Comparison of ENCODE assay signal across 9 cellular contexts in the genomic region with DNA sequence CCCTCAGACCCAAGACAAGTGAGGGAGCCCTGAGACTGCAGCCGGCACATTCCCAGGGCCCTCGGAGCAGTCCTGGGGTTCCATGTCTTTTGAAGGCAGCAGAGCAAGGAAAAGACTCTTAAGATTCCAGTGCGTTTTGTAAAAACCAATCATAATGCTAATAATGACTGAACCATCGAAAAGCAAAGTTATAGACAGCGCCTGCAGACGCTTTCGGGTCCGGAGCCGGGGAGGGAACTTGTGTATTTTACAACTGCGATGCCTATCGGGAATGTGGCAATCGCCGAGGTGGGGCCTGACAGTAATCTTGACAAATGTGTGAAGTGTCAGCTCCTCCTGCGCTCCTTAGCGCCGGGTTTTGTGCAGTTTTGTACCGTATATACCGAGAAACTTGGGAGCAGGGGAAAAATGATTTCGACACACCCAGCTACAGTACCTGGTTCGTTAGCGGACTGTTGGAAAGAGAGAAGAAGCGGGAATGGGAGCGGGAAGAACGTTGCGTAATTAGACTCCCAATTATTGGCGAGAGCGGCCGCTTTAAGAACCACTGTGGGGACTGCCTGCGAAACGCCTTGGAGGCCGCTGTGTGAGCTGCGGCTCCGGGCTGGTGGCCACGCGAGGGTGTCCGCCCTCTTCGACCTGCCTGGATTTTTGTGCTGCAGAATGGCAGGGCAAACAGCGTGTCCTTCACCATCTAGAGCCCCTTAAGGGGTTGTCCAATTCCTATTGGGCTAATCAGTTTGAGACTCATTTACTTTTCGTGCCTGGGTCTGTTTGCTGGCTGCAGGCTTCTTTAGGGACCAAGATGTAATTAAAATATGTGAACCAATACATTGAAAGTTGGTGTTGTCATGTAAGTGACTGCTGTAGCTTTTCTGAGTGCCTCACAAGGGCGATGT. TPM values are rescaled to one million over a fixed set of nuclear protein-coding genes. Genes with fewer than 3 reads are reported as not detected.
A peak's percentile ranks its signal among the peaks of the same experiment; 100 is the strongest.
DNase-seq lines count a peak whose midpoint lies in the region; ATAC-seq and TF ChIP-seq lines count a peak whose summit lies in the region.
"Had no signal": no experiment of that assay in that cellular context is flagged by ENCODE, and none has a peak within 500 bp of the region (broad histone marks: within the 10 kb centered on the region; RNA-seq: fewer than 3 reads in every experiment).

No MANE protein-coding gene starts in this region.

- H3K4me1 ChIP-seq in sigmoid colon, result peaks cover 0 to 31% (median 16%) of the 10 kb centered on the region in 4 donors

- no peak for TF ChIP-seq EP300 in sigmoid colon (IDR thresholded peaks at IDR 0.05)

- intact Hi-C loops in sigmoid colon (cut with DNase I), result loop anchor here (5.0 to 10.0 kb wide), 4 partner anchors 112 to 287 kb away; no protein-coding TSS in a partner anchor

- H3K27ac ChIP-seq in brain microvascular endothelial cell (peak overlapping the region; percentile 69), sigmoid colon (peak overlapping the region; percentile 88 to 93 (median 90))
- H3K27ac ChIP-seq: C4-2B had no signal

- no peak for TF ChIP-seq POLR2A in sigmoid colon (IDR thresholded peaks at IDR 0.05)

- no peak for TF ChIP-seq CTCF in brain microvascular endothelial cell (IDR thresholded peaks at IDR 0.05; ENCODE audit: low read depth, low read length, missing control alignments)
- no peak for TF ChIP-seq CTCF in sigmoid colon (IDR thresholded peaks at IDR 0.05)

- in situ Hi-C loops in brain microvascular endothelial cell (cut with HindIII; ENCODE audit: low pct_ligation_motif_present, low sequenced_read_pairs), result no loop called here

- no peaks in the 10 kb centered on the region for H3K9me3 ChIP-seq in iPS-18c (ENCODE audit: control insufficient read depth, insufficient read depth, low read length)
- no peaks in the 10 kb centered on the region for H3K9me3 ChIP-seq in sigmoid colon

- 2 to 12% methylated on average over 40 of the region's 40 CpGs for WGBS in sigmoid colon, 2 donors

- H3K4me3 ChIP-seq in brain microvascular endothelial cell (ENCODE audit: low read depth, low read length) (peak overlapping the region; percentile 78), iPS-18c (ENCODE audit: insufficient read depth, low read depth, low read length) (peak overlapping the region; percentile 60), sigmoid colon (peak overlapping the region; percentile 62 to 81 (median 72))

- H3K27me3 ChIP-seq in brain microvascular endothelial cell (replicated peaks), result no peaks in the 10 kb centered on the region
- no peaks in the 10 kb centered on the region for H3K27me3 ChIP-seq in sigmoid colon

- peak in 2 of 3 experiments; percentile 64 to 73 for DNase-seq in NCI-H1417 (lab: John Stamatoyannopoulos, UW)
- DNase-seq in NCI-H1417 treated with DMSO at 0.1 percent for 48 hours (lab: John Stamatoyannopoulos, UW), result no peak
- DNase-seq in NCI-H748 treated with DMSO at 0.1 percent for 48 hours (lab: John Stamatoyannopoulos, UW), result peak; percentile 43
- DNase-seq in brain microvascular endothelial cell, result peak; percentile 59
- peak; percentile 88 for DNase-seq in sigmoid colon
- DNase-seq in activated effector memory CD4-positive, alpha-beta T cell treated with Interleukin-2 at 50 U/mL for 16 hours, result no peak

- H3K36me3 ChIP-seq in brain microvascular endothelial cell (replicated peaks) (no peaks in the 10 kb centered on the region), sigmoid colon (no peaks in the 10 kb centered on the region)

- no peak for ATAC-seq in GM19035 (IDR thresholded peaks at IDR 0.05; ENCODE audit: unreplicated experiment)

RNA-seq across cellular contexts. Expression of gene EPAS1, which starts 2.4 kb away (rescaled TPM):
- 10 to 100 TPM; 56.8 to 97.8 (median 61.1) TPM for total RNA-seq in sigmoid colon
- polyA plus RNA-seq in sigmoid colon, result 10 to 100 TPM; 57.8 to 82.8 (median 64.3) TPM

Comparison
In these comparisons a context has a peak if more than half of its experiments do, and no peak if none do; other contexts are left out.
1. DNase-seq: peak in NCI-H1417 (2 of 3), NCI-H748 treated with DMSO at 0.1 percent for 48 hours (single experiment), brain microvascular endothelial cell (single experiment) and sigmoid colon (single experiment); none in NCI-H1417 treated with DMSO at 0.1 percent for 48 hours (single experiment) and activated effector memory CD4-positive, alpha-beta T cell treated with Interleukin-2 at 50 U/mL for 16 hours (single experiment).
2. Peak in every context shown above with its lines, with median percentiles within 50 percentile points of each other: H3K4me3 ChIP-seq.